Comparison of ENCODE assay signal across 1 cellular context in genomic region chr16:78275420-78275819, GRCh38.
A peak's percentile ranks its signal among the peaks of the same experiment; 100 is the strongest.
TF ChIP-seq lines count a peak whose summit lies in the region.

No MANE protein-coding gene starts in this region.

TF ChIP-seq in H1, 55 proteins besides CTCF, POLR2A, EP300 and RAD21 (continued from another document):
- TF ChIP-seq CHD7 (IDR thresholded peaks at IDR 0.05; ENCODE audit: insufficient replicate concordance, low read length) (no peak), CBX8 (IDR thresholded peaks at IDR 0.05; ENCODE audit: borderline replicate concordance, low read depth, low read length) (no peak), CTBP2 (IDR thresholded peaks at IDR 0.05; ENCODE audit: borderline replicate concordance, insufficient read depth, insufficient read length, low read length) (no peak), NRF1 (IDR thresholded peaks at IDR 0.05; ENCODE audit: low read depth, low read length) (no peak), JUND (IDR thresholded peaks at IDR 0.05; ENCODE audit: low read length) (no peak), TCF12 (IDR thresholded peaks at IDR 0.05; ENCODE audit: low read depth, low read length) (0 out of 2 replicates have a peak, but pooled peaks have one; percentile 29), NANOG (IDR thresholded peaks at IDR 0.05; ENCODE audit: insufficient read depth, low read depth, low read length, poor library complexity, severe bottlenecking) (no peak), ASH2L (IDR thresholded peaks at IDR 0.05; ENCODE audit: low read length) (peak; percentile 28), KDM1A (IDR thresholded peaks at IDR 0.05; ENCODE audit: borderline replicate concordance, low read length) (no peak), KDM4A (IDR thresholded peaks at IDR 0.05; ENCODE audit: low read depth, low read length, severe bottlenecking) (no peak), USF2 (IDR thresholded peaks at IDR 0.05; ENCODE audit: low read length) (peak; percentile 76), GABPA (IDR thresholded peaks at IDR 0.05; ENCODE audit: borderline replicate concordance, insufficient read depth, low read length) (no peak), JUN (IDR thresholded peaks at IDR 0.05; ENCODE audit: low read depth, low read length) (no peak), MAX (IDR thresholded peaks at IDR 0.05) (peak; percentile 81), SIN3A (conservative IDR thresholded peaks at IDR 0.05 in 1 of 2, IDR thresholded peaks at IDR 0.05 in 1 of 2; ENCODE audit: low read depth in 1 of 2, low read length in 2 of 2) (0 out of 4 replicates have a peak, but pooled peaks of 1 of the 2 experiments have one; percentile 7), YY1 (IDR thresholded peaks at IDR 0.05; ENCODE audit: low read depth, low read length) (no peak), E2F6 (IDR thresholded peaks at IDR 0.05) (peak; percentile 65; the same call in 1 of the 2 replicates), ZNF274 (IDR thresholded peaks at IDR 0.05; ENCODE audit: borderline replicate concordance, extremely low read depth, low read length) (no peak), BACH1 (IDR thresholded peaks at IDR 0.05; ENCODE audit: low read length) (no peak), TEAD4 (IDR thresholded peaks at IDR 0.05; ENCODE audit: low read depth, low read length) (0 out of 2 replicates have a peak, but pooled peaks have one; percentile 22)
